ENCODE assay signal across 18 cellular contexts in genomic region chr22:25131198-25131887, GRCh38.
A peak's percentile ranks its signal among the peaks of the same experiment; 100 is the strongest.
DNase-seq lines count a peak whose midpoint lies in the region; ATAC-seq and TF ChIP-seq lines count a peak whose summit lies in the region.
"Had no signal": no experiment of that assay in that cellular context is flagged by ENCODE, and none has a peak within 500 bp of the region (broad histone marks: within the 10 kb centered on the region; RNA-seq: fewer than 3 reads in every experiment).

No MANE protein-coding gene starts in this region.

- intact Hi-C loops in thyroid gland (cut with DNase I): no loop called here

- TF ChIP-seq POLR2A in gastroesophageal sphincter (IDR thresholded peaks at IDR 0.05): no peak
- no peak for TF ChIP-seq POLR2A in thyroid gland (IDR thresholded peaks at IDR 0.05)

- 78% methylated on average over 1 of the region's 9 CpGs; no CpG with 5 or more reads in 1 of the 2 donors for WGBS in gastroesophageal sphincter (ENCODE audit: low coverage in 1 of 2), 2 donors
- WGBS in thyroid gland, 2 donors: 76 to 78% methylated on average over 3 to 6 of the region's 9 CpGs

- no peaks in the 10 kb centered on the region for H3K4me1 Mint-ChIP-seq in HFFc6 (ENCODE audit: low read depth)
- H3K4me1 Mint-ChIP-seq: CD4-positive, alpha-beta memory T cell had no signal

- no peaks in the 10 kb centered on the region for H3K36me3 Mint-ChIP-seq in HFFc6 (ENCODE audit: low read depth)
- H3K36me3 Mint-ChIP-seq: CD4-positive, alpha-beta memory T cell; natural killer cell treated with Interleukin-12 subunit alpha and Interleukin-12 subunit beta and Interleukin-15 and Interleukin-18, amount 100 ng/mL, for 72 hours had no signal

- peaks cover 3 to 100% (median 25%) of the 10 kb centered on the region in 3 donors for H3K4me1 ChIP-seq in gastroesophageal sphincter
- H3K4me1 ChIP-seq in thyroid gland: peaks cover 56 to 89% of the 10 kb centered on the region in 2 donors

- H3K4me3 ChIP-seq in gastroesophageal sphincter: no peak overlapping the region
- no peak overlapping the region for H3K4me3 ChIP-seq in thyroid gland (replicated peaks in 1 of 3)
- H3K4me3 ChIP-seq: adrenal gland, MG63, SJCRH30 had no signal

- TF ChIP-seq CTCF in gastroesophageal sphincter (IDR thresholded peaks at IDR 0.05): no peak
- no peak for TF ChIP-seq CTCF in thyroid gland (IDR thresholded peaks at IDR 0.05)
- TF ChIP-seq CTCF in HFFc6 (IDR thresholded peaks at IDR 0.05): no peak; the same call in 1 of the 2 replicates

- no peak for ATAC-seq in gastroesophageal sphincter
- no peak for ATAC-seq in GM19023 (IDR thresholded peaks at IDR 0.05; ENCODE audit: unreplicated experiment)
- ATAC-seq: foreskin keratinocyte had no signal

- H3K9me3 Mint-ChIP-seq in HFFc6: peaks cover 33% of the 10 kb centered on the region
- H3K9me3 Mint-ChIP-seq: activated T-helper 2 cell treated with anti-CD3 and anti-CD28 coated beads, Interferon-gamma antibody, Interleukin-2, Interleukin-4, amounts not matched to agents 10 μg/mL and 5 μg/mL and 100 μg/mL, durations not matched to agents 14 hours and 24 hours and 36 hours; CD4-positive, alpha-beta memory T cell; endodermal cell; natural killer cell treated with Interleukin-12 subunit alpha and Interleukin-12 subunit beta and Interleukin-15 and Interleukin-18, amount 100 ng/mL, for 72 hours had no signal

- in situ Hi-C loops in SK-MEL-5 (cut with HindIII; ENCODE audit: low pct_unique_long_range_greater_than_20kb, low sequenced_read_pairs): no loop called here

- no peak overlapping the region for H3K27ac Mint-ChIP-seq in HFFc6
- H3K27ac Mint-ChIP-seq: activated T-helper 2 cell treated with anti-CD3 and anti-CD28 coated beads, Interferon-gamma antibody, Interleukin-2, Interleukin-4, amounts not matched to agents 10 μg/mL and 5 μg/mL and 100 μg/mL, durations not matched to agents 14 hours and 24 hours and 36 hours; CD4-positive, alpha-beta memory T cell; endodermal cell; natural killer cell treated with Interleukin-12 subunit alpha and Interleukin-12 subunit beta and Interleukin-15 and Interleukin-18, amount 100 ng/mL, for 72 hours had no signal

- peak overlapping the region in 3 of 4 donors; percentile 13 to 79 (median 39) for H3K27ac ChIP-seq in gastroesophageal sphincter
- H3K27ac ChIP-seq in thyroid gland: peak overlapping the region in 2 of 3 donors; percentile 58 to 67
- H3K27ac ChIP-seq: foreskin keratinocyte, SJCRH30 had no signal

- no peaks in the 10 kb centered on the region; the same call in 1 of the 2 replicates for H3K27me3 Mint-ChIP-seq in HFFc6 (ENCODE audit: insufficient read depth)
- H3K27me3 Mint-ChIP-seq: CD4-positive, alpha-beta memory T cell had no signal

- no peaks in the 10 kb centered on the region for H3K9me3 ChIP-seq in gastroesophageal sphincter
- no peaks in the 10 kb centered on the region for H3K9me3 ChIP-seq in thyroid gland
- H3K9me3 ChIP-seq: adrenal gland, MG63, SJCRH30 had no signal

- no peak overlapping the region for H3K4me3 Mint-ChIP-seq in HFFc6
- H3K4me3 Mint-ChIP-seq: CD4-positive, alpha-beta memory T cell; endodermal cell; natural killer cell treated with Interleukin-12 subunit alpha and Interleukin-12 subunit beta and Interleukin-15 and Interleukin-18, amount 100 ng/mL, for 72 hours had no signal

- no peaks in the 10 kb centered on the region for H3K27me3 ChIP-seq in gastroesophageal sphincter
- no peaks in the 10 kb centered on the region for H3K27me3 ChIP-seq in thyroid gland
- H3K27me3 ChIP-seq: adrenal gland, foreskin keratinocyte, MG63, SJCRH30 had no signal

- DNase-seq in NCI-H510A treated with DMSO at 0.1 percent for 48 hours (lab: John Stamatoyannopoulos, UW): peak; percentile 25
- no peak for DNase-seq in NCI-H510A (lab: John Stamatoyannopoulos, UW)
- DNase-seq in SK-MEL-5 (ENCODE audit: low read depth, low spot score): peak; percentile 33
- DNase-seq in thyroid gland: no peak
- DNase-seq in stimulated activated CD4-positive, alpha-beta T cell treated with anti-CD3 and anti-CD28 coated beads, Interleukin-15, amount 100 ng/mL, for 24 hours: no peak
- DNase-seq in HFFc6: no peak
- DNase-seq: adrenal gland; CD4-positive, alpha-beta memory T cell; endodermal cell; foreskin keratinocyte; MG63; NCI-H1694 treated with DMSO at 0.1 percent for 48 hours; NCI-H446 treated with DMSO at 0.1 percent for 48 hours; SJCRH30 had no signal

- H3K36me3 ChIP-seq in gastroesophageal sphincter (no peaks in the 10 kb centered on the region), thyroid gland (no peaks in the 10 kb centered on the region)
- H3K36me3 ChIP-seq: adrenal gland, MG63 had no signal

- no peak for TF ChIP-seq EP300 in gastroesophageal sphincter (IDR thresholded peaks at IDR 0.05)

Comparison
In these comparisons a context has a peak if more than half of its experiments do, and no peak if none do; other contexts are left out.
1. DNase-seq: peak in NCI-H510A treated with DMSO at 0.1 percent for 48 hours (single experiment) and SK-MEL-5 (single experiment); none in NCI-H510A (single experiment), thyroid gland (0 of 2), stimulated activated CD4-positive, alpha-beta T cell treated with anti-CD3 and anti-CD28 coated beads, Interleukin-15, amount 100 ng/mL, for 24 hours (single experiment) and HFFc6 (single experiment).